ENCODE assay signal across 24 cellular contexts in genomic region chrX:108230562-108230961, GRCh38.
"Had no signal": no experiment of that assay in that cellular context is flagged by ENCODE, and none has a peak within 500 bp of the region (broad histone marks: within the 10 kb centered on the region; RNA-seq: fewer than 3 reads in every experiment).

No MANE protein-coding gene starts in this region.

- H3K4me1 ChIP-seq: left ventricle myocardium inferior, pancreas, psoas muscle, right lobe of liver, stomach, testis, thyroid gland, transverse colon, upper lobe of left lung, vagina had no signal

- H3K9me3 ChIP-seq: left ventricle myocardium inferior, mucosa of descending colon, pancreas, psoas muscle, right lobe of liver, stomach, testis, thyroid gland, transverse colon, upper lobe of left lung, vagina had no signal

- H3K36me3 ChIP-seq: left ventricle myocardium inferior, pancreas, right lobe of liver, stomach, thyroid gland, transverse colon, upper lobe of left lung, vagina had no signal

- H3K4me3 ChIP-seq: left ventricle myocardium inferior, lung, mucosa of descending colon, pancreas, psoas muscle, right lobe of liver, skin epidermis, stomach, testis, thyroid gland, transverse colon, upper lobe of left lung, vagina had no signal

- ATAC-seq: mucosa of descending colon; naive thymus-derived CD4-positive, alpha-beta T cell; natural killer cell treated with Interleukin-12 subunit alpha and Interleukin-12 subunit beta and Interleukin-15 and Interleukin-18, amount 100 ng/mL, for 72 hours; pancreas; psoas muscle; right lobe of liver; stimulated activated naive B cell treated with anti-CD40 and anti-IgM and Interleukin-4, amounts not matched to agents 10 μg/mL and 1 μg/mL and 100 μg/mL, for 72 hours; stimulated activated naive CD8-positive, alpha-beta T cell treated with anti-CD3 and anti-CD28 coated beads, Interleukin-15, Interleukin-2, amounts not matched to agents 100 U/mL and 50 U/mL, for 24 hours had no signal

- DNase-seq: hippocampal formation; kidney; left ventricle myocardium inferior; midbrain; mucosa of descending colon; naive thymus-derived CD4-positive, alpha-beta T cell; pancreas; psoas muscle; right lobe of liver; stimulated activated CD4-positive, alpha-beta T cell treated with anti-CD3 and anti-CD28 coated beads, Interleukin-12 subunit alpha, Interleukin-12 subunit beta, amount 100 ng/mL, for 4 hours; stimulated activated CD4-positive, alpha-beta T cell treated with anti-CD3 and anti-CD28 coated beads, Interleukin-15, amount 100 ng/mL, for 24 hours; stimulated activated CD4-positive, alpha-beta T cell treated with anti-CD3 and anti-CD28 coated beads, Interleukin-2, amount 100 ng/mL, for 24 hours; stimulated activated CD4-positive, alpha-beta T cell treated with anti-CD3 and anti-CD28 coated beads, Interleukin-4, amount 100 ng/mL, for 1 hour; stimulated activated naive B cell treated with anti-CD40 and anti-IgM and Interleukin-4, amounts not matched to agents 10 μg/mL and 1 μg/mL and 100 μg/mL, for 72 hours; stimulated activated naive CD8-positive, alpha-beta T cell treated with anti-CD3 and anti-CD28 coated beads, Interleukin-15, Interleukin-2, amounts not matched to agents 100 U/mL and 50 U/mL, for 24 hours; stomach; testis; thyroid gland; transverse colon; upper lobe of left lung had no signal

- H3K27me3 ChIP-seq: right lobe of liver, stomach, testis, thyroid gland, transverse colon, upper lobe of left lung, vagina had no signal

- H3K27ac ChIP-seq: left ventricle myocardium inferior, pancreas, psoas muscle, right lobe of liver, skin epidermis, stomach, testis, thyroid gland, transverse colon, upper lobe of left lung, vagina had no signal
